ENCODE assay signal across 24 cellular contexts in genomic region chr4:105976913-105977312, GRCh38.
A peak's percentile ranks its signal among the peaks of the same experiment; 100 is the strongest.
DNase-seq lines count a peak whose midpoint lies in the region; ATAC-seq, FAIRE-seq and TF ChIP-seq lines count a peak whose summit lies in the region.
"Had no signal": no experiment of that assay in that cellular context is flagged by ENCODE, and none has a peak within 500 bp of the region (broad histone marks: within the 10 kb centered on the region; RNA-seq: fewer than 3 reads in every experiment).

No MANE protein-coding gene starts in this region.

- no peak overlapping the region for H3K27ac Mint-ChIP-seq in CD14-positive monocyte
- H3K27ac Mint-ChIP-seq: B cell; CD4-positive, alpha-beta T cell; CD8-positive, alpha-beta memory T cell; HFFc6 had no signal

- H3K9me2 ChIP-seq in hepatocyte (replicated peaks; ENCODE audit: insufficient read depth), result no peaks in the 10 kb centered on the region

- TF ChIP-seq CTCF in cardiac muscle cell (IDR thresholded peaks at IDR 0.05; ENCODE audit: low read depth, low read length) (no peak), hepatocyte (IDR thresholded peaks at IDR 0.05; ENCODE audit: poor library complexity) (no peak), CD14-positive monocyte (IDR thresholded peaks at IDR 0.05) (no peak)

- no peak for ATAC-seq in HG03095 (IDR thresholded peaks at IDR 0.05; ENCODE audit: unreplicated experiment)

- H3K4me1 Mint-ChIP-seq in CD14-positive monocyte, result no peaks in the 10 kb centered on the region
- H3K4me1 Mint-ChIP-seq: B cell; CD8-positive, alpha-beta memory T cell had no signal

- H3K27me3 ChIP-seq in cardiac muscle cell (no peaks in the 10 kb centered on the region), hepatocyte (no peaks in the 10 kb centered on the region)
- H3K27me3 ChIP-seq: BLaER1 had no signal

- H3K9me3 Mint-ChIP-seq in CD14-positive monocyte, result peaks cover 0 to 7% (median 2%) of the 10 kb centered on the region in 7 donors

- DNase-seq in cardiac muscle cell (ENCODE audit: low read depth in 1 of 2, low spot score in 1 of 2), result no peak
- no peak for DNase-seq in cardiac septum (ENCODE audit: low spot score)
- peak; percentile 51 for DNase-seq in amniotic epithelial cell (ENCODE audit: low read depth)
- DNase-seq in hepatocyte (ENCODE audit: low spot score), result no peak
- no peak for DNase-seq in DMS 273 (lab: John Stamatoyannopoulos, UW; ENCODE audit: unreplicated experiment)
- no peak for DNase-seq in CD14-positive monocyte (ENCODE audit: low spot score)
- DNase-seq in GM12892 (ENCODE audit: insufficient read length), result no peak
- DNase-seq: CD4-positive, alpha-beta T cell; CD8-positive, alpha-beta memory T cell; DMS53; DMS79 treated with DMSO at 0.1 percent for 48 hours; GF-D8; GOT3; HFFc6 had no signal

- no peaks in the 10 kb centered on the region for H3K79me2 ChIP-seq in hepatocyte

- peaks cover 0 to 3% (median 0%) of the 10 kb centered on the region in 3 donors for H3K27me3 Mint-ChIP-seq in CD14-positive monocyte (ENCODE audit: low read depth in 3 of 3)
- H3K27me3 Mint-ChIP-seq: CD4-positive, alpha-beta T cell had no signal

- H4K20me1 ChIP-seq in hepatocyte (ENCODE audit: insufficient read depth, poor library complexity, severe bottlenecking), result no peaks in the 10 kb centered on the region
- H4K20me1 ChIP-seq: BLaER1 had no signal

- H3K4me3 ChIP-seq in cardiac muscle cell, result no peak overlapping the region
- H3K4me3 ChIP-seq in hepatocyte, result no peak overlapping the region
- H3K4me3 ChIP-seq: BLaER1, HAP-1 had no signal

- FAIRE-seq in GM12892 (lab: Jason Lieb, UNC), result no peak
- FAIRE-seq: A204.1, D721Med, GM12891, H54 had no signal

- H3K36me3 Mint-ChIP-seq in CD14-positive monocyte, result no peaks in the 10 kb centered on the region
- H3K36me3 Mint-ChIP-seq: CD8-positive, alpha-beta memory T cell had no signal

- H3K9me3 ChIP-seq in cardiac muscle cell (ENCODE audit: low read depth) (no peaks in the 10 kb centered on the region), hepatocyte (ENCODE audit: low read depth) (no peaks in the 10 kb centered on the region)
- H3K9me3 ChIP-seq: HAP-1 had no signal

- no peak overlapping the region for H3K4me3 Mint-ChIP-seq in CD14-positive monocyte
- H3K4me3 Mint-ChIP-seq: B cell; CD4-positive, alpha-beta T cell; CD8-positive, alpha-beta memory T cell; HFFc6 had no signal

- TF ChIP-seq POLR2A in GM12892 (IDR thresholded peaks at IDR 0.05; ENCODE audit: low read depth, low read length), result no peak

- H2AFZ ChIP-seq in hepatocyte, result no peak overlapping the region

- intact Hi-C loops in cardiac septum (cut with DNase I) (no loop called here), CD14-positive monocyte (cut with micrococcal nuclease) (no loop called here)

- H3K27ac ChIP-seq in cardiac muscle cell (peak overlapping the region; percentile 21), hepatocyte (peak overlapping the region; percentile 1)
- H3K27ac ChIP-seq: 22Rv1, BLaER1, C4-2B had no signal

- H3K4me2 ChIP-seq in hepatocyte, result no peak overlapping the region
- H3K4me2 ChIP-seq: BLaER1 had no signal

- H3K36me3 ChIP-seq in cardiac muscle cell (no peaks in the 10 kb centered on the region), hepatocyte (replicated peaks; ENCODE audit: insufficient read depth, low read depth) (no peaks in the 10 kb centered on the region)
- H3K36me3 ChIP-seq: BLaER1, HAP-1 had no signal

- H3K4me1 ChIP-seq in cardiac muscle cell (ENCODE audit: low read depth) (peaks cover 8% of the 10 kb centered on the region), hepatocyte (ENCODE audit: insufficient read depth) (peaks cover 4% of the 10 kb centered on the region)
- H3K4me1 ChIP-seq: HAP-1 had no signal

- 42% methylated on average over 3 of the region's 3 CpGs for WGBS in hepatocyte (ENCODE audit: low lambda C conversion rate, missing lambda C conversion rate)
